ENCODE assay signal across 13 cellular contexts in genomic region chr4:73080789-73081188, GRCh38.
DNase-seq lines count a peak whose midpoint lies in the region; ATAC-seq and TF ChIP-seq lines count a peak whose summit lies in the region.
"Had no signal": no experiment of that assay in that cellular context is flagged by ENCODE, and none has a peak within 500 bp of the region (broad histone marks: within the 10 kb centered on the region; RNA-seq: fewer than 3 reads in every experiment).

No MANE protein-coding gene starts in this region.

- no peaks in the 10 kb centered on the region for H3K9me3 Mint-ChIP-seq in stimulated activated naive CD8-positive, alpha-beta T cell treated with anti-CD3 and anti-CD28 coated beads, Interleukin-15, Interleukin-2, amounts not matched to agents 100 ng/mL and 50 ng/mL, for 24 hours

- H3K4me3 Mint-ChIP-seq in stimulated activated naive CD8-positive, alpha-beta T cell treated with anti-CD3 and anti-CD28 coated beads, Interleukin-15, Interleukin-2, amounts not matched to agents 100 ng/mL and 50 ng/mL, for 24 hours: no peak overlapping the region

- ATAC-seq in stimulated activated naive CD8-positive, alpha-beta T cell treated with anti-CD3 and anti-CD28 coated beads, Interleukin-15, Interleukin-2, amounts not matched to agents 100 U/mL and 50 U/mL, for 24 hours: no peak
- peak; percentile 45; the same call in 2 of the 3 replicates for ATAC-seq in SK-N-SH treated with all-trans-retinoic acid at 6 μM for 48 hours
- ATAC-seq: PC-3 had no signal

- peak overlapping the region; percentile 65 for H3K27ac Mint-ChIP-seq in stimulated activated naive CD8-positive, alpha-beta T cell treated with anti-CD3 and anti-CD28 coated beads, Interleukin-15, Interleukin-2, amounts not matched to agents 100 ng/mL and 50 ng/mL, for 24 hours

- H3K36me3 Mint-ChIP-seq in stimulated activated naive CD8-positive, alpha-beta T cell treated with anti-CD3 and anti-CD28 coated beads, Interleukin-15, Interleukin-2, amounts not matched to agents 100 ng/mL and 50 ng/mL, for 24 hours (ENCODE audit: low read depth): peaks cover 72% of the 10 kb centered on the region

- no peak for DNase-seq in stimulated activated naive CD8-positive, alpha-beta T cell treated with anti-CD3 and anti-CD28 coated beads, Interleukin-15, Interleukin-2, amounts not matched to agents 100 U/mL and 50 U/mL, for 24 hours
- peak; percentile 12 for DNase-seq in fibroblast of peridontal ligament (ENCODE audit: extremely low read depth)
- no peak for DNase-seq in globus pallidus (ENCODE audit: low spot score)
- DNase-seq in glomerular visceral epithelial cell (ENCODE audit: extremely low spot score): no peak
- no peak for DNase-seq in activated effector memory CD4-positive, alpha-beta T cell treated with Interleukin-2 at 50 U/mL for 16 hours
- DNase-seq in NCI-H1417 treated with DMSO at 0.1 percent for 48 hours (lab: John Stamatoyannopoulos, UW): no peak
- DNase-seq: activated effector memory CD4-positive, alpha-beta T cell treated with anti-CD3 and anti-CD28 coated beads, Interleukin-2, amount 50 U/mL, for 16 hours; NCI-H1694 treated with DMSO at 0.1 percent for 48 hours; NCI-H524; PC-3; stimulated activated CD4-positive, alpha-beta T cell treated with anti-CD3 and anti-CD28 coated beads, Interleukin-1b, Interleukin-23, amount 100 ng/mL, for 48 hours had no signal

- H3K27me3 Mint-ChIP-seq in stimulated activated naive CD8-positive, alpha-beta T cell treated with anti-CD3 and anti-CD28 coated beads, Interleukin-15, Interleukin-2, amounts not matched to agents 100 ng/mL and 50 ng/mL, for 24 hours: no peaks in the 10 kb centered on the region

- peaks cover 9% of the 10 kb centered on the region for H3K4me1 Mint-ChIP-seq in stimulated activated naive CD8-positive, alpha-beta T cell treated with anti-CD3 and anti-CD28 coated beads, Interleukin-15, Interleukin-2, amounts not matched to agents 100 ng/mL and 50 ng/mL, for 24 hours (ENCODE audit: low read depth)

TF ChIP-seq in SK-N-SH treated with all-trans-retinoic acid at 6 μM for 48 hours, 23 proteins besides CTCF, POLR2A, EP300 and RAD21:
- TF ChIP-seq TSHZ2 (CRISPR knock-in tag; IDR thresholded peaks at IDR 0.05) (peak; percentile 38; the same call in 1 of the 2 replicates), ZNF565 (CRISPR knock-in tag; conservative IDR thresholded peaks at IDR 0.05; ENCODE audit: low read depth) (no peak), ISL1 (CRISPR knock-in tag; IDR thresholded peaks at IDR 0.05) (peak; percentile 38)
